9 cellular contexts compared by ENCODE assay signal in the genomic region with DNA sequence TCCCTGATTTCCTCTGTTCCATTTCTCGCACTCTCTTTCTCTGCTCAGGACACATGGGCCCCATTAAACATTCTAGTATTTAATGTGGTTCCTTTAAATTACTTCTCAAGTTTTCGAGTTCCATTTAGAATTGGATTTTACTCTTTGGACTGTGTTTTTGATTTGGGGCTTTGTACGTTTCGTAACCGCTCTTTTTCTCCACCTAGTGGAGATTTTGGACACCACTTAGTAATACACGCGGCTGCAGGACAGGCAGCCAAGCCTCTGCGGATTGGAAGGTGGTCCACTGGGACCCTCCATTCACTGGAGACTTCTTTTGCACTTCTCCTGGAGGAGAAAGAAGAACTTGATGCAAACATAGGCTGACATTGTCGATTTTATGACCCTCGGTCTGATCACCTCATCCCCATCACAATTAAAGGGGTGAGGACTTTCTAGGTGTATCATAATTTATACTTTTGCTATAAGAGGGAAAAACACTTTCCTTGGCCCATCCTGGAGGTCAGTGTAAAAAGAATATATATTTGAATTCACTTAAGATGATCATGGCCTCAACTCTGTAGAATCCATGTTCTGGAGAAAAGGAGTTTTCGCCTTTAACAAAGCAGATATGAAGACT.
DNase-seq lines count a peak whose midpoint lies in the region; ATAC-seq, FAIRE-seq and TF ChIP-seq lines count a peak whose summit lies in the region.
"Had no signal": no experiment of that assay in that cellular context is flagged by ENCODE, and none has a peak within 500 bp of the region (broad histone marks: within the 10 kb centered on the region; RNA-seq: fewer than 3 reads in every experiment).

No MANE protein-coding gene starts in this region.

- peaks cover 37% of the 10 kb centered on the region for H3K4me1 ChIP-seq in astrocyte (ENCODE audit: insufficient read depth, low read length)
- no peaks in the 10 kb centered on the region for H3K4me1 ChIP-seq in iPS DF 6.9 (ENCODE audit: control insufficient read depth, insufficient read depth, low read length)
- H3K4me1 ChIP-seq in spleen = peaks cover 0 to 33% (median 10%) of the 10 kb centered on the region in 6 donors

- WGBS in iPS DF 6.9 (ENCODE audit: insufficient coverage, insufficient read length) = no CpG with 5 or more reads among the region's 11 CpGs
- 11 to 14% (median 13%) methylated on average over 11 of the region's 11 CpGs for WGBS in spleen, 5 donors

- H3K27me3 Mint-ChIP-seq in astrocyte (ENCODE audit: low read depth, unreplicated experiment) = peaks cover 8% of the 10 kb centered on the region

- H3K27ac ChIP-seq in astrocyte (ENCODE audit: low read depth, low read length) (no peak overlapping the region), iPS DF 6.9 (ENCODE audit: low read length) (no peak overlapping the region), spleen (no peak overlapping the region)

- intact Hi-C loops in spleen (cut with DNase I; ENCODE audit: low total_unique reads) = no loop called here

- H3K4me2 ChIP-seq in astrocyte (ENCODE audit: low read length) = peak overlapping the region; percentile 86

- H3K9me3 Mint-ChIP-seq in astrocyte (ENCODE audit: unreplicated experiment) = peaks cover 2% of the 10 kb centered on the region

- peaks cover 23% of the 10 kb centered on the region for H3K4me1 Mint-ChIP-seq in astrocyte (ENCODE audit: low read depth, unreplicated experiment)

- no peaks in the 10 kb centered on the region for H4K20me1 ChIP-seq in astrocyte (ENCODE audit: insufficient read depth, low read length)

- H3K9ac ChIP-seq in astrocyte (ENCODE audit: low read length) = peak overlapping the region; percentile 34

- H3K27me3 ChIP-seq in astrocyte (ENCODE audit: insufficient read depth, low read length) = peaks cover 35% of the 10 kb centered on the region
- peaks cover 9% of the 10 kb centered on the region; the same call in 1 of the 2 replicates for H3K27me3 ChIP-seq in iPS DF 6.9 (ENCODE audit: control insufficient read depth, insufficient read depth, low read length)
- H3K27me3 ChIP-seq in spleen (replicated peaks in 1 of 7) = peaks cover 0 to 90% (median 23%) of the 10 kb centered on the region in 7 donors

- H3K9me3 ChIP-seq in astrocyte (ENCODE audit: insufficient read depth, low read depth, low read length) (no peaks in the 10 kb centered on the region), iPS DF 6.9 (ENCODE audit: control insufficient read depth, insufficient read depth, low read length) (no peaks in the 10 kb centered on the region), spleen (no peaks in the 10 kb centered on the region)

- peak overlapping the region; percentile 72 for H2AFZ ChIP-seq in astrocyte (ENCODE audit: low read depth, low read length)

- TF ChIP-seq POLR2A in spleen (IDR thresholded peaks at IDR 0.05) = no peak

- H3K36me3 ChIP-seq in astrocyte (ENCODE audit: insufficient read depth, low read length) (no peaks in the 10 kb centered on the region), iPS DF 6.9 (ENCODE audit: control insufficient read depth, insufficient read depth, low read length) (no peaks in the 10 kb centered on the region), spleen (no peaks in the 10 kb centered on the region)

- H3K27ac Mint-ChIP-seq in astrocyte (ENCODE audit: unreplicated experiment) = peak overlapping the region; percentile 55

- TF ChIP-seq CTCF in LNCAP (IDR thresholded peaks at IDR 0.05) = peak; percentile 78
- TF ChIP-seq CTCF in astrocyte (IDR thresholded peaks at IDR 0.05; ENCODE audit: insufficient read depth, low read depth, low read length) = peak; percentile 70
- peak in 8 of 11 experiments; percentile 9 to 57 (median 34) for TF ChIP-seq CTCF in spleen (IDR thresholded peaks at IDR 0.05 in 8 of 11, conservative IDR thresholded peaks at IDR 0.05 in 3 of 11)

- peak; percentile 30 to 77 for DNase-seq in NCI-H524 (lab: John Stamatoyannopoulos, UW)
- no peak for DNase-seq in NCI-H524 treated with DMSO at 0.1 percent for 48 hours (lab: John Stamatoyannopoulos, UW)
- DNase-seq in astrocyte (ENCODE audit: low read depth) = no peak
- DNase-seq in iPS DF 6.9 (ENCODE audit: low read depth, low spot score) = no peak
- no peak for DNase-seq in spleen
- no peak for DNase-seq in occipital lobe (lab: John Stamatoyannopoulos, UW)

- no peak for ATAC-seq in esophagus mucosa

- H3K36me3 Mint-ChIP-seq in astrocyte (ENCODE audit: low read depth, unreplicated experiment) = no peaks in the 10 kb centered on the region

- H3K4me3 ChIP-seq in astrocyte (ENCODE audit: insufficient read depth, low read depth, low read length) (peak overlapping the region; percentile 42), iPS DF 6.9 (ENCODE audit: low read length) (peak overlapping the region; percentile 32; the same call in 1 of the 2 replicates), spleen (peak overlapping the region in 4 of 8 donors; percentile 2 to 43 (median 10))

- H3K4me3 Mint-ChIP-seq in astrocyte (ENCODE audit: unreplicated experiment) = peak overlapping the region; percentile 17

- no peaks in the 10 kb centered on the region for H3K79me2 ChIP-seq in astrocyte (ENCODE audit: insufficient read depth, low read length)

- FAIRE-seq in astrocyte (lab: Jason Lieb, UNC) = peak; percentile 71
- FAIRE-seq: colon had no signal

Comparison
In these comparisons a context has a peak if more than half of its experiments do, and no peak if none do; other contexts are left out.
1. DNase-seq: peak in NCI-H524 (2 of 2); none in NCI-H524 treated with DMSO at 0.1 percent for 48 hours (single experiment), astrocyte (single experiment), iPS DF 6.9 (single experiment), spleen (single experiment) and occipital lobe (single experiment).
2. Peak in every context shown above with its lines, with median percentiles within 50 percentile points of each other: CTCF ChIP-seq.